In the genomic region with DNA sequence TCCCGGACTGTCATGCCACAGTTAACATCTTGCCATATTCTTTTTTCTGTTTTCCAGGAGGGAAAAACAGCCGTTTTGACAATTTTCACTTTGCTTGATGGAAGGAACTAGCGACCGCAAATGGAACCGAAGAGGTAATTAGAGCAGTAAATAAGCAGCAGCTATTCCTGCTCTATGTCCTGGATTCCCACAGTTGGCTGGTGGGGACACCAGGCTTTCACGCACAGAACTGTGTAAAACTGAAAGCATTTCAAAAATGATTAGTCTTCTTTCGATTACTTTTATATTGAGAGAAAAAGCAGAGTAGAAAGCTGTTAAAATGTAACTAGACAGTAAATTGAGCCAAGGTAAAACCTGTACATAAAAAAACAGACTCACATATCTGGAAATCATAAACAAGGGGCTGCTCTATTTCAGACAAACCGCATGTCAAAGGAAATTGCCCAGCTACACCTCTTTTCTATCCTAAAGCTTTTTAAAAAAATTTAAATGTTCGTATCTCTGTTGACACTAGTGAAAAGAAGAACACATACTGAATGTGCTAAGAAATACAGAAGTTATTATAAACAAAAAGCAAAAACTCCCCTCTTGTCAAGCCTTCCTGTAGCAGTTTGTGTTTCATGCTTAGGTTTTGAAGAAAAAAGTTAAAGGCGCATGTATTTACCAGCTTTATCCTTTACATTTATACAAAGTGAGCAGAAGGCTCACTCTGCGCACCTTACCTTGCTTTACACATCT, we compare ENCODE assay signal across 1 cellular context.
TF ChIP-seq lines count a peak whose summit lies in the region.

No MANE protein-coding gene starts in this region.

TF ChIP-seq in GM12878, 131 proteins besides CTCF, POLR2A, EP300 and RAD21 (continued from another document):
- TF ChIP-seq, protein P1, sequence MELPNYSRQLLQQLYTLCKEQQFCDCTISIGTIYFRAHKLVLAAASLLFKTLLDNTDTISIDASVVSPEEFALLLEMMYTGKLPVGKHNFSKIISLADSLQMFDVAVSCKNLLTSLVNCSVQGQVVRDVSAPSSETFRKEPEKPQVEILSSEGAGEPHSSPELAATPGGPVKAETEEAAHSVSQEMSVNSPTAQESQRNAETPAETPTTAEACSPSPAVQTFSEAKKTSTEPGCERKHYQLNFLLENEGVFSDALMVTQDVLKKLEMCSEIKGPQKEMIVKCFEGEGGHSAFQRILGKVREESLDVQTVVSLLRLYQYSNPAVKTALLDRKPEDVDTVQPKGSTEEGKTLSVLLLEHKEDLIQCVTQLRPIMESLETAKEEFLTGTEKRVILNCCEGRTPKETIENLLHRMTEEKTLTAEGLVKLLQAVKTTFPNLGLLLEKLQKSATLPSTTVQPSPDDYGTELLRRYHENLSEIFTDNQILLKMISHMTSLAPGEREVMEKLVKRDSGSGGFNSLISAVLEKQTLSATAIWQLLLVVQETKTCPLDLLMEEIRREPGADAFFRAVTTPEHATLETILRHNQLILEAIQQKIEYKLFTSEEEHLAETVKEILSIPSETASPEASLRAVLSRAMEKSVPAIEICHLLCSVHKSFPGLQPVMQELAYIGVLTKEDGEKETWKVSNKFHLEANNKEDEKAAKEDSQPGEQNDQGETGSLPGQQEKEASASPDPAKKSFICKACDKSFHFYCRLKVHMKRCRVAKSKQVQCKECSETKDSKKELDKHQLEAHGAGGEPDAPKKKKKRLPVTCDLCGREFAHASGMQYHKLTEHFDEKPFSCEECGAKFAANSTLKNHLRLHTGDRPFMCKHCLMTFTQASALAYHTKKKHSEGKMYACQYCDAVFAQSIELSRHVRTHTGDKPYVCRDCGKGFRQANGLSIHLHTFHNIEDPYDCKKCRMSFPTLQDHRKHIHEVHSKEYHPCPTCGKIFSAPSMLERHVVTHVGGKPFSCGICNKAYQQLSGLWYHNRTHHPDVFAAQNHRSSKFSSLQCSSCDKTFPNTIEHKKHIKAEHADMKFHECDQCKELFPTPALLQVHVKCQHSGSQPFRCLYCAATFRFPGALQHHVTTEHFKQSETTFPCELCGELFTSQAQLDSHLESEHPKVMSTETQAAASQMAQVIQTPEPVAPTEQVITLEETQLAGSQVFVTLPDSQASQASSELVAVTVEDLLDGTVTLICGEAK (IDR thresholded peaks at IDR 0.05; ENCODE audit: borderline replicate concordance): no peak
TF ChIP-seq in GM12878: peak in this region for 0.
